8 cellular contexts compared by ENCODE assay signal in genomic region chr6:138765896-138766487, GRCh38. TPM values are rescaled to one million over a fixed set of nuclear protein-coding genes. Genes with fewer than 3 reads are reported as not detected.
DNase-seq lines count a peak whose midpoint lies in the region; ATAC-seq and TF ChIP-seq lines count a peak whose summit lies in the region.

No MANE protein-coding gene starts in this region.

- no peaks in the 10 kb centered on the region for H3K9me3 Mint-ChIP-seq in CD4-positive, alpha-beta T cell

- H3K27ac ChIP-seq in CD4-positive, alpha-beta T cell (ENCODE audit: low read depth, low read length) = no peak overlapping the region
- H3K27ac ChIP-seq in fibroblast of lung (ENCODE audit: insufficient read depth, low read length) (no peak overlapping the region), psoas muscle (no peak overlapping the region), aorta (ENCODE audit: low read depth in 1 of 2, low read length in 2 of 2) (no peak overlapping the region)

- H3K36me3 ChIP-seq in fibroblast of lung (ENCODE audit: control insufficient read depth, insufficient read depth, low read length) = no peaks in the 10 kb centered on the region
- H3K36me3 ChIP-seq in psoas muscle (ENCODE audit: insufficient read depth in 1 of 2, low read depth in 1 of 2) = no peaks in the 10 kb centered on the region
- H3K36me3 ChIP-seq in aorta (ENCODE audit: control insufficient read depth in 1 of 2, insufficient read depth in 2 of 2, low read length in 1 of 2) = no peaks in the 10 kb centered on the region

- no peaks in the 10 kb centered on the region for H3K36me3 Mint-ChIP-seq in CD4-positive, alpha-beta T cell (ENCODE audit: low read depth)

- intact Hi-C loops in CD4-positive, alpha-beta T cell (cut with DNase I, micrococcal nuclease) = loop anchor here (1.0 to 5.0 kb wide), 6 partner anchors 74 to 650 kb away; no protein-coding TSS in a partner anchor
- intact Hi-C loops in psoas muscle (cut with DNase I) = loop anchor here (2.0 to 5.0 kb wide), 5 partner anchors 74 to 654 kb away; no protein-coding TSS in a partner anchor
- intact Hi-C loops in aorta (cut with DNase I) = loop anchor here (2.0 to 10.0 kb wide), 5 partner anchors 74 to 651 kb away; no protein-coding TSS in a partner anchor

- ATAC-seq in CD4-positive, alpha-beta T cell (ENCODE audit: poor library complexity) = peak; percentile 41
- peak in 1 of 4 donors; percentile 59 for ATAC-seq in psoas muscle
- no peak for ATAC-seq in GM21786 (IDR thresholded peaks at IDR 0.05; ENCODE audit: unreplicated experiment)
- no peak for ATAC-seq in aorta (ENCODE audit: low FRiP score)

- no peak overlapping the region for H2AFZ ChIP-seq in fibroblast of lung (ENCODE audit: low read length)

- H3K4me1 ChIP-seq in fibroblast of lung (ENCODE audit: control insufficient read depth, extremely low read depth, insufficient read depth, low read length) (no peaks in the 10 kb centered on the region), psoas muscle (no peaks in the 10 kb centered on the region), aorta (ENCODE audit: control insufficient read depth in 1 of 2, insufficient read depth in 2 of 2, low read length in 2 of 2) (no peaks in the 10 kb centered on the region)

- no peaks in the 10 kb centered on the region for H3K4me1 Mint-ChIP-seq in CD4-positive, alpha-beta T cell (ENCODE audit: low read depth)

- no peaks in the 10 kb centered on the region for H4K20me1 ChIP-seq in fibroblast of lung (ENCODE audit: control insufficient read depth, extremely low read depth, insufficient read depth, low read length)

- no peak overlapping the region for H3K9ac ChIP-seq in fibroblast of lung (ENCODE audit: insufficient read depth, low read length)

- no peak for DNase-seq in CD4-positive, alpha-beta T cell
- DNase-seq in HPDE6-E6E7 (ENCODE audit: extremely low spot score) (peak; percentile 29), RPMI7951 (ENCODE audit: low read depth) (peak; percentile 24), fibroblast of lung (ENCODE audit: low read depth in 2 of 2) (peak; percentile 25 to 70), psoas muscle (no peak), GM19238 (ENCODE audit: insufficient read length, low spot score) (no peak), aorta (no peak)

- no peak overlapping the region for H3K27ac Mint-ChIP-seq in CD4-positive, alpha-beta T cell

- CTCF ChIA-PET in CD4-positive, alpha-beta T cell (lab: Charles Lee) = interaction anchor here (1.1 to 1.3 kb wide), 2 partner anchors 178 to 650 kb away, joined by 4 to 10 read pairs; no protein-coding TSS in a partner anchor

- H3K9me3 ChIP-seq in CD4-positive, alpha-beta T cell (ENCODE audit: control insufficient read depth, low read length) = no peaks in the 10 kb centered on the region
- H3K9me3 ChIP-seq in fibroblast of lung (ENCODE audit: control insufficient read depth, insufficient read depth, low read depth, low read length) (no peaks in the 10 kb centered on the region), psoas muscle (no peaks in the 10 kb centered on the region), aorta (ENCODE audit: control insufficient read depth, low read length) (no peaks in the 10 kb centered on the region)

- no peak overlapping the region for H3K4me3 Mint-ChIP-seq in CD4-positive, alpha-beta T cell

- no peaks in the 10 kb centered on the region for H3K79me2 ChIP-seq in fibroblast of lung (ENCODE audit: control insufficient read depth, insufficient read depth, low read length)

- no peaks in the 10 kb centered on the region for H3K27me3 Mint-ChIP-seq in CD4-positive, alpha-beta T cell

- H3K4me3 ChIP-seq in fibroblast of lung (replicated peaks in 1 of 4; ENCODE audit: control extremely low read depth in 1 of 4, insufficient read depth in 1 of 4, low read depth in 3 of 4, low read length in 4 of 4) (no peak overlapping the region), psoas muscle (no peak overlapping the region), aorta (ENCODE audit: low read length in 2 of 2) (no peak overlapping the region)

- no peaks in the 10 kb centered on the region for H3K27me3 ChIP-seq in CD4-positive, alpha-beta T cell (ENCODE audit: control insufficient read depth, insufficient read depth, low read length)
- no peaks in the 10 kb centered on the region for H3K27me3 ChIP-seq in fibroblast of lung (ENCODE audit: control insufficient read depth, insufficient read depth, low read length)
- H3K27me3 ChIP-seq in psoas muscle (ENCODE audit: insufficient read depth in 3 of 3, low read length in 2 of 3) = no peaks in the 10 kb centered on the region
- no peaks in the 10 kb centered on the region for H3K27me3 ChIP-seq in aorta (ENCODE audit: control insufficient read depth in 1 of 2, insufficient read depth in 2 of 2, low read length in 1 of 2)

- TF ChIP-seq CTCF in CD4-positive, alpha-beta T cell (IDR thresholded peaks at IDR 0.05) = peak; percentile 89
- TF ChIP-seq CTCF in fibroblast of lung (conservative IDR thresholded peaks at IDR 0.05 in 1 of 2, IDR thresholded peaks at IDR 0.05 in 1 of 2; ENCODE audit: low read depth in 1 of 2, low read length in 2 of 2) = peak; percentile 26 to 59
- TF ChIP-seq CTCF in psoas muscle (IDR thresholded peaks at IDR 0.05) = peak; percentile 68

- POLR2A ChIA-PET in CD4-positive, alpha-beta T cell (lab: Charles Lee) = no interaction called here

- WGBS in psoas muscle, 3 donors = 88 to 91% (median 90%) methylated on average over 3 of the region's 3 CpGs
- WGBS in aorta, 2 donors = 90 to 97% methylated on average over 3 of the region's 3 CpGs

- H3K4me2 ChIP-seq in fibroblast of lung (ENCODE audit: extremely low read depth, insufficient read depth, low read length) = no peak overlapping the region

RNA-seq across cellular contexts. Expression of gene CCDC28A, which starts 7.6 kb away (rescaled TPM):
- total RNA-seq in CD4-positive, alpha-beta T cell = 10 to 100 TPM; 36.9 to 37.2 TPM
- total RNA-seq in RPMI7951 (2014; rRNA removed; shearing (Covaris generic)) = 18.7 and 25.7 TPM in 2 replicates
- 20.3 and 22.0 TPM in 2 replicates for total RNA-seq in fibroblast of lung
- 12.8 and 15.2 TPM in 2 replicates for polyA plus RNA-seq in fibroblast of lung
- 10.4 and 10.6 TPM in 2 replicates for polyA plus RNA-seq in fibroblast of lung (2012)
- 0.26 and 1.2 TPM in 2 replicates for polyA minus RNA-seq in fibroblast of lung (ENCODE audit: low replicate concordance)
- 1 to 10 TPM; 4.7 to 6.7 (median 5.3) TPM for total RNA-seq in psoas muscle
- 1 to 10 TPM; 5.1 to 5.7 (median 5.6) TPM for polyA plus RNA-seq in psoas muscle
- total RNA-seq in aorta = 10 to 100 TPM in 1 of 2 donors, 1 to 10 TPM in 1; 8.9 to 14.1 TPM
- 10 to 100 TPM; 21.5 to 27.9 TPM for polyA plus RNA-seq in aorta

RNA-seq across cellular contexts. Expression of gene ECT2L, which starts 29.9 kb away (rescaled TPM):
- not detected for total RNA-seq in CD4-positive, alpha-beta T cell
- not detected in 2 replicates for total RNA-seq in RPMI7951 (2014; rRNA removed; shearing (Covaris generic))
- total RNA-seq in fibroblast of lung = under 0.01 and 0.17 TPM in 2 replicates
- not detected in 2 replicates for polyA plus RNA-seq in fibroblast of lung
- polyA plus RNA-seq in fibroblast of lung (2012) = 0.03 TPM in 1 of 2 replicates, not detected in the other
- polyA minus RNA-seq in fibroblast of lung (ENCODE audit: low replicate concordance) = not detected in 2 replicates
- total RNA-seq in psoas muscle = not detected
- polyA plus RNA-seq in psoas muscle = under 1 TPM in 1 of 3 donors, not detected in 2; under 0.01 TPM
- total RNA-seq in aorta = under 1 TPM; 0.19 to 0.30 TPM
- 1 to 10 TPM in 1 of 2 donors, not detected in 1; 2.7 TPM for polyA plus RNA-seq in aorta

Comparison
In these comparisons a context has a peak if more than half of its experiments do, and no peak if none do; other contexts are left out.
1. DNase-seq: peak in HPDE6-E6E7 (single experiment), RPMI7951 (single experiment) and fibroblast of lung (2 of 2); none in CD4-positive, alpha-beta T cell (0 of 10), psoas muscle (0 of 2), GM19238 (single experiment) and aorta (0 of 2).
2. Peak in every context shown above with its lines, with median percentiles within 50 percentile points of each other: CTCF ChIP-seq.